8 cellular contexts compared by ENCODE assay signal in the genomic region with DNA sequence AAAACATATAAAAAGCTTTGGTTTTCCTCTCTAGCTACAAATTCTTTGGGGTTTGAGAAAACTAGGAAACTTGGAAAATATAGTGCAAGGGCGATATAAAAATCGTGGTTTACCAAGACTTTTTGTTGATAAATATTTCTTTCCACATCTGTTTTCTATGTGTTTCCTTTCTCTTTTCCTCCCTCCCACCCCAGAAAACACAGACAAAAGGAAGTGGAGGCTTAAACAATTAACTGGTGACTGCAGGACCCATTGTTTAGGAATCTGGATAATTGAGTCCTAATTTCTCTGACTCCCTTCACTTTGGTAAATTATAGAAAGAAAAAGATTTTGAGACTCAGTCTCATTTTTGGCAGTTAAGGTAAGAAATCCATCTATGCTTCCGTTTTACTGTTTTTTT.
A peak's percentile ranks its signal among the peaks of the same experiment; 100 is the strongest.
DNase-seq lines count a peak whose midpoint lies in the region; ATAC-seq and TF ChIP-seq lines count a peak whose summit lies in the region.

No MANE protein-coding gene starts in this region.

- H3K4me3 ChIP-seq in SK-N-SH (ENCODE audit: low read depth in 2 of 2, low read length in 1 of 2) (no peak overlapping the region), SJCRH30 (no peak overlapping the region), iPS-18a (ENCODE audit: low read length) (peak overlapping the region; percentile 31), spleen (no peak overlapping the region)

- H3K36me3 ChIP-seq in SK-N-SH (replicated peaks in 1 of 2; ENCODE audit: control insufficient read depth in 1 of 2, insufficient read depth in 2 of 2, low read length in 1 of 2) (no peaks in the 10 kb centered on the region), SJCRH30 (no peaks in the 10 kb centered on the region), iPS-18a (ENCODE audit: control insufficient read depth, low read depth, low read length) (no peaks in the 10 kb centered on the region), spleen (no peaks in the 10 kb centered on the region)

- peak overlapping the region; percentile 22; the same call in 1 of the 2 replicates for H2AFZ ChIP-seq in SK-N-SH (ENCODE audit: low read depth)

- no peaks in the 10 kb centered on the region for H3K36me3 Mint-ChIP-seq in HFFc6 (ENCODE audit: low read depth)

- TF ChIP-seq RAD21 in SK-N-SH (IDR thresholded peaks at IDR 0.05; ENCODE audit: low read length) = no peak

- no peaks in the 10 kb centered on the region for H3K9me2 ChIP-seq in SK-N-SH

- DNase-seq in SK-N-SH = no peak
- DNase-seq in SJCRH30 = peak in 1 of 2 experiments; percentile 51
- DNase-seq in spleen = no peak
- no peak for DNase-seq in HFFc6
- no peak for DNase-seq in activated CD4-positive, CD25-positive, alpha-beta regulatory T cell (lab: John Stamatoyannopoulos, UW)
- DNase-seq in mucosa of gallbladder (ENCODE audit: low spot score) = no peak

- H3K9ac ChIP-seq in SK-N-SH (no peak overlapping the region), iPS-18a (ENCODE audit: low read length) (peak overlapping the region; percentile 55)

- intact Hi-C loops in spleen (cut with DNase I; ENCODE audit: low total_unique reads) = no loop called here

- no peak overlapping the region for H3K27ac Mint-ChIP-seq in HFFc6

- ATAC-seq in SK-N-SH treated with all-trans-retinoic acid at 6 μM for 48 hours = no peak

- H3K4me2 ChIP-seq in SK-N-SH = no peak overlapping the region

- H3K79me2 ChIP-seq in SK-N-SH (ENCODE audit: insufficient read depth) = no peaks in the 10 kb centered on the region

- no peaks in the 10 kb centered on the region for H3F3A ChIP-seq in SK-N-SH (replicated peaks; ENCODE audit: insufficient read depth)

- H3K9me3 ChIP-seq in SK-N-SH (no peaks in the 10 kb centered on the region), SJCRH30 (replicated peaks) (no peaks in the 10 kb centered on the region), iPS-18a (ENCODE audit: control insufficient read depth, low read depth, low read length) (no peaks in the 10 kb centered on the region), spleen (no peaks in the 10 kb centered on the region)

- H3K27me3 ChIP-seq in SK-N-SH (ENCODE audit: insufficient read depth) (no peaks in the 10 kb centered on the region), SJCRH30 (no peaks in the 10 kb centered on the region), iPS-18a (ENCODE audit: control insufficient read depth, insufficient read depth, low read length) (no peaks in the 10 kb centered on the region), spleen (replicated peaks in 1 of 7) (no peaks in the 10 kb centered on the region)

- 78% methylated on average over 3 of the region's 3 CpGs for WGBS in SK-N-SH (ENCODE audit: low lambda C conversion rate)
- 24 to 39% (median 28%) methylated on average over 3 of the region's 3 CpGs for WGBS in spleen, 5 donors

- POLR2A ChIA-PET in SK-N-SH (lab: Yijun Ruan, JAX) = no interaction called here

- no peak for TF ChIP-seq POLR2A in spleen (IDR thresholded peaks at IDR 0.05)

- CTCF ChIA-PET in SK-N-SH (lab: Yijun Ruan, JAX) = no interaction called here

- no peaks in the 10 kb centered on the region for H4K20me1 ChIP-seq in SK-N-SH (ENCODE audit: insufficient read depth)

- TF ChIP-seq CTCF in SK-N-SH (IDR thresholded peaks at IDR 0.05) = no peak
- no peak for TF ChIP-seq CTCF in spleen (IDR thresholded peaks at IDR 0.05 in 8 of 11, conservative IDR thresholded peaks at IDR 0.05 in 3 of 11)
- TF ChIP-seq CTCF in HFFc6 (IDR thresholded peaks at IDR 0.05) = no peak

- no peaks in the 10 kb centered on the region; the same call in 1 of the 2 replicates for H3K27me3 Mint-ChIP-seq in HFFc6 (ENCODE audit: insufficient read depth)

- H3K4me3 Mint-ChIP-seq in HFFc6 = no peak overlapping the region

- H3K4me1 Mint-ChIP-seq in HFFc6 (ENCODE audit: low read depth) = peaks cover 20% of the 10 kb centered on the region

- no peak for TF ChIP-seq EP300 in SK-N-SH (IDR thresholded peaks at IDR 0.05; ENCODE audit: borderline replicate concordance in 1 of 2, low read depth in 1 of 2, low read length in 1 of 2)

- H3K27ac ChIP-seq in SK-N-SH (ENCODE audit: low read depth in 2 of 2, low read length in 1 of 2) (peak overlapping the region in 1 of 2 experiments; percentile 53; a peak in 1 of 4 replicates), SJCRH30 (peak overlapping the region; percentile 83), iPS-18a (ENCODE audit: low read length) (peak overlapping the region; percentile 54), spleen (peak overlapping the region in 6 of 8 donors; percentile 55 to 76 (median 62))

- H3K4me1 ChIP-seq in SK-N-SH (ENCODE audit: control insufficient read depth in 1 of 2, insufficient read depth in 2 of 2, low read depth in 1 of 2, low read length in 1 of 2) (peaks cover 8 to 10% of the 10 kb centered on the region in 2 experiments; a peak in 3 of 4 replicates), SJCRH30 (peaks cover 34% of the 10 kb centered on the region), iPS-18a (ENCODE audit: control insufficient read depth, low read depth, low read length) (peaks cover 40% of the 10 kb centered on the region), spleen (peaks cover 11 to 39% (median 19%) of the 10 kb centered on the region in 6 donors)

- no peaks in the 10 kb centered on the region; the same call in 1 of the 2 replicates for H3K9me3 Mint-ChIP-seq in HFFc6

TF ChIP-seq in SK-N-SH, 30 proteins besides CTCF, POLR2A, EP300 and RAD21:
- TF ChIP-seq MEF2A (IDR thresholded peaks at IDR 0.05; ENCODE audit: borderline replicate concordance, low read depth) = no peak
- TF ChIP-seq, protein P1, sequence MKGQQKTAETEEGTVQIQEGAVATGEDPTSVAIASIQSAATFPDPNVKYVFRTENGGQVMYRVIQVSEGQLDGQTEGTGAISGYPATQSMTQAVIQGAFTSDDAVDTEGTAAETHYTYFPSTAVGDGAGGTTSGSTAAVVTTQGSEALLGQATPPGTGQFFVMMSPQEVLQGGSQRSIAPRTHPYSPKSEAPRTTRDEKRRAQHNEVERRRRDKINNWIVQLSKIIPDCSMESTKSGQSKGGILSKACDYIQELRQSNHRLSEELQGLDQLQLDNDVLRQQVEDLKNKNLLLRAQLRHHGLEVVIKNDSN (IDR thresholded peaks at IDR 0.05; ENCODE audit: borderline replicate concordance, low read depth) = no peak

TF ChIP-seq in SK-N-SH treated with all-trans-retinoic acid at 6 μM for 48 hours, 23 proteins besides CTCF, POLR2A, EP300 and RAD21:
- TF ChIP-seq ESRRG (CRISPR knock-in tag; IDR thresholded peaks at IDR 0.05) = no peak
